In genomic region chr4:127829014-127829413, GRCh38 we compare ENCODE assay signal across 15 cellular contexts. TPM values are rescaled to one million over a fixed set of nuclear protein-coding genes. Genes with fewer than 3 reads are reported as not detected.
DNase-seq lines count a peak whose midpoint lies in the region; ATAC-seq and TF ChIP-seq lines count a peak whose summit lies in the region.
"Had no signal": no experiment of that assay in that cellular context is flagged by ENCODE, and none has a peak within 500 bp of the region (broad histone marks: within the 10 kb centered on the region; RNA-seq: fewer than 3 reads in every experiment).

No MANE protein-coding gene starts in this region.

- H3K4me1 ChIP-seq in adrenal gland (replicated peaks in 1 of 2) = no peaks in the 10 kb centered on the region
- H3K4me1 ChIP-seq: esophagus squamous epithelium had no signal

- H3K4me3 ChIP-seq in adrenal gland = no peak overlapping the region
- H3K4me3 ChIP-seq: BLaER1 treated with 17β-estradiol and CSF1 and Interleukin-3, amounts not matched to agents 10 nM and 100 nM; esophagus squamous epithelium had no signal

- DNase-seq in NCI-H2107 treated with DMSO at 0.1 percent for 48 hours (lab: John Stamatoyannopoulos, UW; ENCODE audit: unreplicated experiment) (no peak), NCI-H510A (lab: John Stamatoyannopoulos, UW) (no peak), adrenal gland (no peak), Right ventricle myocardium superior (no peak)
- DNase-seq: activated CD4-positive, alpha-beta T cell treated with anti-CD3 and anti-CD28 coated beads for 4 hours; activated naive CD4-positive, alpha-beta T cell; esophagus squamous epithelium; NCI-H1048; SK-N-SH had no signal

- TF ChIP-seq POLR2A in adrenal gland (IDR thresholded peaks at IDR 0.05) = no peak

- H3K27ac ChIP-seq in adrenal gland = no peak overlapping the region
- H3K27ac ChIP-seq: BLaER1 treated with 17β-estradiol and CSF1 and Interleukin-3, amounts not matched to agents 10 nM and 100 nM; esophagus squamous epithelium; HL-60 had no signal

- intact Hi-C loops in adrenal gland (cut with DNase I) (no loop called here), Right ventricle myocardium superior (cut with DNase I) (no loop called here)

- no peak for TF ChIP-seq CTCF in adrenal gland (IDR thresholded peaks at IDR 0.05)

- H3K36me3 ChIP-seq in adrenal gland (replicated peaks in 1 of 2) = no peaks in the 10 kb centered on the region
- H3K36me3 ChIP-seq: BLaER1 treated with 17β-estradiol and CSF1 and Interleukin-3, amounts not matched to agents 10 nM and 100 nM had no signal

- H3K27me3 ChIP-seq in adrenal gland = no peaks in the 10 kb centered on the region
- H3K27me3 ChIP-seq: BLaER1 treated with 17β-estradiol and CSF1 and Interleukin-3, amounts not matched to agents 10 nM and 100 nM; esophagus squamous epithelium had no signal

- H3K9me3 ChIP-seq in adrenal gland (replicated peaks in 1 of 3) = no peaks in the 10 kb centered on the region
- H3K9me3 ChIP-seq: BLaER1 treated with 17β-estradiol and CSF1 and Interleukin-3, amounts not matched to agents 10 nM and 100 nM; esophagus squamous epithelium; SK-N-SH had no signal

- ATAC-seq in GM18519 (IDR thresholded peaks at IDR 0.05; ENCODE audit: low FRiP score, unreplicated experiment) (peak; percentile 88), GM21381 (IDR thresholded peaks at IDR 0.05; ENCODE audit: unreplicated experiment) (peak; percentile 92), HG02973 (IDR thresholded peaks at IDR 0.05; ENCODE audit: unreplicated experiment) (peak; percentile 91), HG03575 (IDR thresholded peaks at IDR 0.05; ENCODE audit: extremely low read depth, insufficient number of reproducible peaks, low FRiP score, unreplicated experiment) (peak; percentile 92), Right ventricle myocardium superior (ENCODE audit: poor library complexity) (no peak)

RNA-seq across cellular contexts. Expression of gene HSPA4L, which starts 46.9 kb away (rescaled TPM):
- total RNA-seq in adrenal gland = 10 to 100 TPM; 14.7 to 73.5 (median 22.8) TPM
- 10 to 100 TPM in 1 of 3 donors, 1 to 10 TPM in 2; 3.5 to 56.5 (median 3.8) TPM for polyA plus RNA-seq in adrenal gland
- total RNA-seq in Right ventricle myocardium superior = 4.8 TPM

RNA-seq across cellular contexts. Expression of gene PLK4, which starts 51.7 kb away (rescaled TPM):
- total RNA-seq in adrenal gland (1 to 10 TPM in 7 of 8 donors, under 1 TPM in 1; 0.83 to 6.2 (median 2.2) TPM), Right ventricle myocardium superior (0.54 TPM)
- polyA plus RNA-seq in adrenal gland = 1 to 10 TPM in 2 of 3 donors, under 1 TPM in 1; 0.64 to 2.9 (median 1.1) TPM
